16 cellular contexts compared by ENCODE assay signal in the genomic region with DNA sequence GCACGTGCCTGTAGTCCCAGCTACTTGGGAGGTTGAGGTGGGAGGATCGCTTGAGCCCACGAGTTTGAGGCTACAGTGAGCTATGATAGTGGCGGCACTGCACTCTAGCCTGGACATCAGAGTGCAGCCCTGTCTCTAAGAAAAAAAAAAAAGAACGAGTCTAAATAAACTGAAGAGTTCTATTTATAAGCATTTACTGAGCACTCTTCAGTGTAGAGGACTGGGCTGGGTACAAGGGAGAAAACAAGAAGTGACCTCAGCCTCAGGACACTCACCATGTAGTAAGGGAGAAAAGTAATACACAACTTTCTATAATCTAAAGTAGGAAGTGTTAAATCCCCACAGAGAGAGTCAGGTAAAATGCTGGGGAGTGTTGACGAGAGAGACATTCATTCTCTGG. TPM values are rescaled to one million over a fixed set of nuclear protein-coding genes. Genes with fewer than 3 reads are reported as not detected.
DNase-seq lines count a peak whose midpoint lies in the region; ATAC-seq and TF ChIP-seq lines count a peak whose summit lies in the region.
"Had no signal": no experiment of that assay in that cellular context is flagged by ENCODE, and none has a peak within 500 bp of the region (broad histone marks: within the 10 kb centered on the region; RNA-seq: fewer than 3 reads in every experiment).

No MANE protein-coding gene starts in this region.

- H3K4me3 ChIP-seq in right cardiac atrium (ENCODE audit: low read length) (no peak overlapping the region), IMR-90 (ENCODE audit: insufficient read depth, low read depth, low read length) (no peak overlapping the region), spleen (no peak overlapping the region)
- H3K4me3 ChIP-seq: BLaER1 had no signal

- H3K9me3 Mint-ChIP-seq in glutamatergic neuron (ENCODE audit: unreplicated experiment) = no peaks in the 10 kb centered on the region

- H3K27me3 ChIP-seq in right cardiac atrium (ENCODE audit: control insufficient read depth, insufficient read depth) (no peaks in the 10 kb centered on the region), IMR-90 (ENCODE audit: control insufficient read depth, insufficient read depth, low read length) (no peaks in the 10 kb centered on the region), spleen (replicated peaks in 1 of 7) (no peaks in the 10 kb centered on the region)
- H3K27me3 ChIP-seq: BLaER1 had no signal

- no peak overlapping the region for H3K27ac Mint-ChIP-seq in glutamatergic neuron (ENCODE audit: unreplicated experiment)
- H3K27ac Mint-ChIP-seq: CD14-positive monocyte; CD4-positive, alpha-beta memory T cell; H9 had no signal

- no peak overlapping the region for H2AK9ac ChIP-seq in IMR-90 (replicated peaks; ENCODE audit: low read depth, low read length, poor library complexity)

- no peaks in the 10 kb centered on the region for H3K9me3 ChIP-seq in right cardiac atrium (ENCODE audit: control insufficient read depth, low read length)
- H3K9me3 ChIP-seq in IMR-90 (ENCODE audit: control insufficient read depth, insufficient read depth, low read length) = no peaks in the 10 kb centered on the region
- H3K9me3 ChIP-seq in spleen = peaks cover 0 to 6% (median 0%) of the 10 kb centered on the region in 8 donors

- no peak overlapping the region for H3K4ac ChIP-seq in IMR-90 (ENCODE audit: low read depth, low read length)

- no peak overlapping the region for H3K9ac ChIP-seq in IMR-90 (ENCODE audit: low read depth, low read length)
- H3K9ac ChIP-seq: BLaER1 had no signal

- ATAC-seq in Right ventricle myocardium superior (ENCODE audit: poor library complexity) (peak; percentile 68), right cardiac atrium (no peak), IMR-90 (ENCODE audit: low read depth) (no peak; the same call in 1 of the 2 replicates)

- H2AFZ ChIP-seq in IMR-90 (replicated peaks; ENCODE audit: low read length, poor library complexity) = no peak overlapping the region

- no peak for TF ChIP-seq RAD21 in IMR-90 (IDR thresholded peaks at IDR 0.05; ENCODE audit: low read length)

- no peak overlapping the region for H3K14ac ChIP-seq in IMR-90 (replicated peaks; ENCODE audit: low read depth, low read length)

- peaks cover 31% of the 10 kb centered on the region for H3K9me1 ChIP-seq in IMR-90 (ENCODE audit: insufficient read depth, low read length)

- H3K27ac ChIP-seq in right cardiac atrium (ENCODE audit: low read length) = no peak overlapping the region
- H3K27ac ChIP-seq in IMR-90 (ENCODE audit: insufficient read depth, low read length) = no peak overlapping the region
- H3K27ac ChIP-seq in spleen = no peak overlapping the region
- H3K27ac ChIP-seq: BLaER1 had no signal

- H3K27me3 Mint-ChIP-seq in glutamatergic neuron (ENCODE audit: unreplicated experiment) = peaks cover 3% of the 10 kb centered on the region

- H3K4me2 ChIP-seq in IMR-90 (ENCODE audit: low read depth, low read length) = no peak overlapping the region
- H3K4me2 ChIP-seq: BLaER1 had no signal

- no peak overlapping the region for H2BK120ac ChIP-seq in IMR-90 (ENCODE audit: low read depth, low read length)

- TF ChIP-seq CTCF in IMR-90 (conservative IDR thresholded peaks at IDR 0.05; ENCODE audit: low read depth, low read length) = no peak
- TF ChIP-seq CTCF in glutamatergic neuron (IDR thresholded peaks at IDR 0.05; ENCODE audit: partially characterized antibody, unreplicated experiment) = no peak
- TF ChIP-seq CTCF in spleen (IDR thresholded peaks at IDR 0.05 in 8 of 11, conservative IDR thresholded peaks at IDR 0.05 in 3 of 11) = no peak

- H4K91ac ChIP-seq in IMR-90 (ENCODE audit: insufficient read depth, low read depth, low read length) = no peak overlapping the region

- peak overlapping the region; percentile 25; the same call in 1 of the 2 replicates for H4K5ac ChIP-seq in IMR-90 (ENCODE audit: low read depth, low read length)

- CTCF ChIA-PET in IMR-90 (lab: Yijun Ruan, JAX) = no interaction called here

- peaks cover 16% of the 10 kb centered on the region for H3K36me3 Mint-ChIP-seq in glutamatergic neuron (ENCODE audit: unreplicated experiment)
- H3K36me3 Mint-ChIP-seq: CD4-positive, alpha-beta memory T cell had no signal

- no peak overlapping the region for H2AK5ac ChIP-seq in IMR-90 (ENCODE audit: low read depth, low read length)

- no peak for TF ChIP-seq POLR2A in IMR-90 (IDR thresholded peaks at IDR 0.05; ENCODE audit: low read depth, low read length)
- TF ChIP-seq POLR2A in spleen (IDR thresholded peaks at IDR 0.05) = no peak

- H4K20me1 ChIP-seq in IMR-90 (ENCODE audit: insufficient read depth, low read length) = peaks cover 26% of the 10 kb centered on the region; the same call in 1 of the 2 replicates

- H3K4me1 Mint-ChIP-seq in glutamatergic neuron (ENCODE audit: low read depth, unreplicated experiment) = no peaks in the 10 kb centered on the region

- H3K56ac ChIP-seq in IMR-90 (ENCODE audit: extremely low read depth, insufficient read depth, low read length) = no peak overlapping the region

- no peak overlapping the region for H3K18ac ChIP-seq in IMR-90 (ENCODE audit: low read depth, low read length)

- H3K36me3 ChIP-seq in IMR-90 (ENCODE audit: control insufficient read depth, insufficient read depth, low read length) (0 out of 2 replicates have a peak, but pooled peaks cover 1% of the 10 kb centered on the region), spleen (no peaks in the 10 kb centered on the region)

- H3K4me1 ChIP-seq in right cardiac atrium (ENCODE audit: control insufficient read depth, insufficient read depth, low read length) (peaks cover 13% of the 10 kb centered on the region), IMR-90 (ENCODE audit: control insufficient read depth, insufficient read depth, low read length) (peaks cover 20% of the 10 kb centered on the region), spleen (peaks cover 0 to 12% (median 8%) of the 10 kb centered on the region in 6 donors)

- WGBS in right cardiac atrium = 79% methylated on average over 6 of the region's 6 CpGs
- WGBS in IMR-90 (ENCODE audit: extremely low coverage in 2 of 2, insufficient read length in 1 of 2), 2 experiments = 100% methylated on average over 1 of the region's 6 CpGs; no CpG with 5 or more reads in 1 of the 2 experiments
- WGBS in spleen, 5 donors = 84 to 89% (median 85%) methylated on average over 6 of the region's 6 CpGs

- H2BK5ac ChIP-seq in IMR-90 (ENCODE audit: low read depth, low read length, poor library complexity, severe bottlenecking) = no peak overlapping the region

- in situ Hi-C loops in IMR-90 (cut with MboI; ENCODE audit: low sequenced_read_pairs) = no loop called here

- no peak overlapping the region for H2BK15ac ChIP-seq in IMR-90 (ENCODE audit: low read depth, low read length)

- POLR2A ChIA-PET in IMR-90 (lab: Charles Lee; ENCODE audit: unreplicated experiment) = interaction anchor here (0.6 to 1.0 kb wide), 2 partner anchors 28 to 88 kb away, joined by 4 read pairs; no protein-coding TSS in a partner anchor

- no TSS peak for BruUV-seq in IMR-90 (replicated peaks; lab: Mats Ljungman, UMichigan)

- dilution Hi-C loops in IMR-90 (cut with HindIII; ENCODE audit: low sequenced_read_pairs, unreplicated experiment) = no loop called here

- H3K79me1 ChIP-seq in IMR-90 (ENCODE audit: low read depth in 1 of 2, low read length in 2 of 2) = peaks cover 49 to 87% of the 10 kb centered on the region in 2 experiments

- intact Hi-C loops in Right ventricle myocardium superior (cut with DNase I) (no loop called here), right cardiac atrium (cut with DNase I) (no loop called here), IMR-90 (cut with micrococcal nuclease) (no loop called here), spleen (cut with DNase I; ENCODE audit: low total_unique reads) (no loop called here)

- H3K4me3 Mint-ChIP-seq in glutamatergic neuron (ENCODE audit: unreplicated experiment) = peak overlapping the region; percentile 21
- H3K4me3 Mint-ChIP-seq: CD14-positive monocyte, H9 had no signal

- no peak overlapping the region for H3K23ac ChIP-seq in IMR-90 (ENCODE audit: low read depth, low read length)

- DNase-seq in Right ventricle myocardium superior (no peak), right cardiac atrium (no peak), IMR-90 (no peak), glutamatergic neuron (no peak), spleen (peak; percentile 2), NCI-H774 (lab: John Stamatoyannopoulos, UW) (no peak)
- no peak for DNase-seq in activated CD4-positive, alpha-beta T cell treated with anti-CD3 and anti-CD28 coated beads, Interleukin-2, amount 50 U/mL, for 48 hours
- DNase-seq in activated CD8-positive, alpha-beta memory T cell treated with anti-CD3 and anti-CD28 coated beads, Interleukin-2, amount 50 U/mL, for 4 hours = no peak
- DNase-seq: 8988T; CD4-positive, alpha-beta memory T cell; DMS153; DMS79; GF-D8; H9 had no signal

- no peak overlapping the region for H4K8ac ChIP-seq in IMR-90 (ENCODE audit: low read depth in 2 of 2, low read length in 2 of 2)

- H2BK20ac ChIP-seq in IMR-90 (ENCODE audit: low read depth, low read length) = no peak overlapping the region

TF ChIP-seq in IMR-90, 13 proteins besides CTCF, POLR2A, EP300 and RAD21:
- no peak for TF ChIP-seq BHLHE40 (IDR thresholded peaks at IDR 0.05; ENCODE audit: low read depth, low read length)
- TF ChIP-seq MXI1 (IDR thresholded peaks at IDR 0.05; ENCODE audit: borderline replicate concordance, low read depth, low read length) = no peak
- TF ChIP-seq USF2 (IDR thresholded peaks at IDR 0.05; ENCODE audit: low read depth, low read length) = no peak
- TF ChIP-seq RFX5 (IDR thresholded peaks at IDR 0.05; ENCODE audit: low read depth, low read length) = no peak
- TF ChIP-seq CEBPB (IDR thresholded peaks at IDR 0.05; ENCODE audit: low read depth, low read length) = no peak

RNA-seq across cellular contexts. Expression of gene NAV1, which starts 35.0 kb away (rescaled TPM):
- 66.6 TPM for total RNA-seq in Right ventricle myocardium superior
- 10 to 100 TPM; 13.3 to 29.1 (median 20.6) TPM for total RNA-seq in right cardiac atrium
- 8.0 TPM for polyA plus RNA-seq in right cardiac atrium
- 14.0 and 14.4 TPM in 2 replicates for total RNA-seq in IMR-90 (2012; rRNA removed)
- 23.1 and 23.6 TPM in 2 replicates for polyA plus RNA-seq in IMR-90 (2012; rRNA removed)
- polyA plus RNA-seq in IMR-90 (2012; cell fraction: cytosol; rRNA removed) = 11.8 and 15.2 TPM in 2 replicates
- polyA plus RNA-seq in IMR-90 (2012; cell fraction: nucleus; rRNA removed; ENCODE audit: low replicate concordance) = 31.9 and 47.5 TPM in 2 replicates
- total RNA-seq in glutamatergic neuron (ENCODE audit: unreplicated experiment) = 124 TPM
- 10 to 100 TPM; 15.7 to 37.2 (median 27.4) TPM for total RNA-seq in spleen
- polyA plus RNA-seq in spleen = 1 to 10 TPM; 1.1 to 3.5 (median 1.2) TPM
